In the genomic region with DNA sequence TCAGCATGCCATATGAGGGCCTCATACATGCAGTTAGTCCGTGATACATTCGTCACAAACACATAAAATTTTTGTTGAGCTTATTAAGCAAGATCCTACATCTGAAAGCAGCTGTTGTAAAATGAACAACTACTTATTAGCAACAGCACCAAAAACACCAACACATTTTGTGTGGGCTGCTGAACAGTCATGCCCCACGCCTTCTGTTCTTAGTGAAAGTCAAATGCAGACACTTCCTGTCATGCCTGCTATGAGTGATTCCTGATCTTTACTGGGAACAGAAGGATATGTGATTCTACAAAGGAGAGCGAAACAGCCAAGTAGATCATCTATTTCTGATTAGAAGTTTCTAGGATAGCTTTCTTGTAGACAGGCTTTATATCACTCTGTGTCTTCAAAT, we compare ENCODE assay signal across 25 cellular contexts. TPM values are rescaled to one million over a fixed set of nuclear protein-coding genes. Genes with fewer than 3 reads are reported as not detected.
A peak's percentile ranks its signal among the peaks of the same experiment; 100 is the strongest.
DNase-seq lines count a peak whose midpoint lies in the region; ATAC-seq, FAIRE-seq and TF ChIP-seq lines count a peak whose summit lies in the region.
"Had no signal": no experiment of that assay in that cellular context is flagged by ENCODE, and none has a peak within 500 bp of the region (broad histone marks: within the 10 kb centered on the region; RNA-seq: fewer than 3 reads in every experiment).

No MANE protein-coding gene starts in this region.

- H3K9me3 ChIP-seq in endothelial cell of umbilical vein (replicated peaks; ENCODE audit: control insufficient read depth, insufficient read depth, low read length), result no peaks in the 10 kb centered on the region
- no peaks in the 10 kb centered on the region for H3K9me3 ChIP-seq in trophoblast cell (ENCODE audit: insufficient read depth, low read depth, low read length)
- H3K9me3 ChIP-seq in right atrium auricular region, result no peaks in the 10 kb centered on the region

- FAIRE-seq in endothelial cell of umbilical vein (lab: Jason Lieb, UNC), result peak; percentile 4
- FAIRE-seq: GM12891, GM19239, H54, HepG2, RCC 7860 had no signal

- no peak for TF ChIP-seq POLR2A in endothelial cell of umbilical vein (IDR thresholded peaks at IDR 0.05; ENCODE audit: low read depth, low read length)

- no peak overlapping the region for H2BK120ac ChIP-seq in trophoblast cell (ENCODE audit: insufficient read depth, low read length, poor library complexity)

- H3K4me1 ChIP-seq in endothelial cell of umbilical vein (ENCODE audit: control insufficient read depth, extremely low read depth, insufficient read depth, low read length) (peaks cover 8% of the 10 kb centered on the region), trophoblast cell (ENCODE audit: control insufficient read depth in 1 of 2, insufficient read depth in 2 of 2, low read length in 2 of 2) (peaks cover 0 to 2% of the 10 kb centered on the region in 2 experiments), right atrium auricular region (no peaks in the 10 kb centered on the region)

- no peak overlapping the region for H3K4me3 ChIP-seq in endothelial cell of umbilical vein (replicated peaks in 1 of 3; ENCODE audit: insufficient read depth in 1 of 3, low read depth in 1 of 3, low read length in 3 of 3)
- H3K4me3 ChIP-seq in trophoblast cell (ENCODE audit: low read depth, low read length), result no peak overlapping the region
- H3K4me3 ChIP-seq in right atrium auricular region, result no peak overlapping the region

- H3K23ac ChIP-seq in trophoblast cell (ENCODE audit: low read length), result no peak overlapping the region

- H4K91ac ChIP-seq in trophoblast cell (ENCODE audit: low read depth, low read length), result no peak overlapping the region

- H3K18ac ChIP-seq in trophoblast cell (ENCODE audit: low read length), result no peak overlapping the region

- CTCF ChIA-PET in endothelial cell of umbilical vein (lab: Charles Lee), result interaction anchor here (0.5 kb wide), 1 partner anchor 504 kb away, joined by 3 read pairs; no protein-coding TSS in a partner anchor

- no CpG with 5 or more reads among the region's 4 CpGs for WGBS in trophoblast cell (ENCODE audit: extremely low coverage, insufficient coverage, insufficient read length)

- H3K9me1 ChIP-seq in endothelial cell of umbilical vein (replicated peaks; ENCODE audit: control insufficient read depth, extremely low read depth, insufficient read depth, low read length), result no peaks in the 10 kb centered on the region

- H2BK5ac ChIP-seq in trophoblast cell (ENCODE audit: low read depth, low read length, poor library complexity), result no peak overlapping the region

- TF ChIP-seq CTCF in endothelial cell of umbilical vein (IDR thresholded peaks at IDR 0.05; ENCODE audit: extremely low read depth in 1 of 2, insufficient read depth in 1 of 2, low read depth in 1 of 2, low read length in 2 of 2), result no peak
- TF ChIP-seq CTCF in right atrium auricular region (IDR thresholded peaks at IDR 0.05), result no peak

- no peak overlapping the region for H3K14ac ChIP-seq in trophoblast cell (ENCODE audit: low read length)

- H2AFZ ChIP-seq in endothelial cell of umbilical vein (ENCODE audit: low read depth, low read length) (no peak overlapping the region), trophoblast cell (ENCODE audit: insufficient read depth, low read length, poor library complexity) (no peak overlapping the region)

- POLR2A ChIA-PET in endothelial cell of umbilical vein (lab: Charles Lee), result no interaction called here

- no peak overlapping the region for H2AK5ac ChIP-seq in trophoblast cell (ENCODE audit: low read length)

- no peak overlapping the region for H3K4ac ChIP-seq in trophoblast cell (ENCODE audit: low read depth, low read length)

- H3K36me3 ChIP-seq in endothelial cell of umbilical vein (ENCODE audit: control insufficient read depth in 2 of 2, extremely low read depth in 1 of 2, insufficient read depth in 2 of 2, low read length in 2 of 2) (no peaks in the 10 kb centered on the region), trophoblast cell (ENCODE audit: control insufficient read depth in 1 of 2, insufficient read depth in 2 of 2, low read length in 2 of 2) (no peaks in the 10 kb centered on the region), right atrium auricular region (no peaks in the 10 kb centered on the region)

- no peaks in the 10 kb centered on the region for H3K79me2 ChIP-seq in endothelial cell of umbilical vein (ENCODE audit: control insufficient read depth, insufficient read depth, low read length)
- peaks cover 5% of the 10 kb centered on the region for H3K79me2 ChIP-seq in trophoblast cell (ENCODE audit: control insufficient read depth, insufficient read depth, low read length, poor library complexity)

- peak; percentile 7 for DNase-seq in RPMI7951 (ENCODE audit: low read depth)
- no peak for DNase-seq in endothelial cell of umbilical vein (ENCODE audit: low read depth, low spot score)
- no peak for DNase-seq in trophoblast cell
- DNase-seq in SK-N-DZ (ENCODE audit: low spot score), result no peak
- no peak for DNase-seq in right atrium auricular region (ENCODE audit: low spot score)
- DNase-seq: Calu3; CD8-positive, alpha-beta memory T cell; DMS79 treated with DMSO at 0.1 percent for 48 hours; GF-D8; Kasumi-1; MV-4-11; NCI-H1105; NCI-H146; NCI-H2029; NCI-H446; NCI-H524 treated with DMSO at 0.1 percent for 48 hours; NCI-H774 had no signal

- no peak overlapping the region for H3K9ac ChIP-seq in endothelial cell of umbilical vein (replicated peaks; ENCODE audit: extremely low read depth, insufficient read depth, low read length)
- H3K9ac ChIP-seq in trophoblast cell (ENCODE audit: low read length), result no peak overlapping the region

- H4K12ac ChIP-seq in trophoblast cell (ENCODE audit: low read depth, low read length), result no peak overlapping the region

- no peaks in the 10 kb centered on the region for H4K20me1 ChIP-seq in endothelial cell of umbilical vein (replicated peaks; ENCODE audit: control insufficient read depth, extremely low read depth, insufficient read depth, low read length)

- H3K27me3 ChIP-seq in endothelial cell of umbilical vein (ENCODE audit: control insufficient read depth in 2 of 2, insufficient read depth in 2 of 2, low read length in 2 of 2) (peaks cover 2 to 8% of the 10 kb centered on the region in 2 experiments), trophoblast cell (ENCODE audit: insufficient read depth, low read length) (no peaks in the 10 kb centered on the region), right atrium auricular region (no peaks in the 10 kb centered on the region)

- intact Hi-C loops in endothelial cell of umbilical vein (cut with micrococcal nuclease), result no loop called here

- H3K27ac ChIP-seq in endothelial cell of umbilical vein (ENCODE audit: insufficient read depth, low read depth, low read length) (no peak overlapping the region), trophoblast cell (ENCODE audit: low read depth, low read length) (no peak overlapping the region), right atrium auricular region (no peak overlapping the region)
- H3K27ac ChIP-seq: C4-2B had no signal

- H2BK12ac ChIP-seq in trophoblast cell (ENCODE audit: low read length), result peak overlapping the region; percentile 50

- dilution Hi-C loops in endothelial cell of umbilical vein (cut with MboI; ENCODE audit: extremely low pct_ligation_motif_present, low sequenced_read_pairs), result no loop called here

- H3K4me2 ChIP-seq in endothelial cell of umbilical vein (ENCODE audit: insufficient read depth, low read length) (no peak overlapping the region), trophoblast cell (ENCODE audit: low read length) (no peak overlapping the region)

- ATAC-seq in HG02610 (IDR thresholded peaks at IDR 0.05; ENCODE audit: unreplicated experiment), result no peak
- ATAC-seq in HG02642 (IDR thresholded peaks at IDR 0.05; ENCODE audit: poor library complexity, unreplicated experiment), result no peak
- ATAC-seq: HepG2 had no signal

- BruUV-seq in endothelial cell of umbilical vein (replicated peaks; lab: Mats Ljungman, UMichigan), result no TSS peak

- no peak overlapping the region for H4K8ac ChIP-seq in trophoblast cell (ENCODE audit: low read depth, low read length)

- peaks cover 6% of the 10 kb centered on the region for H3K79me1 ChIP-seq in trophoblast cell (ENCODE audit: low read length)

TF ChIP-seq in endothelial cell of umbilical vein, 7 proteins besides CTCF, POLR2A, EP300 and RAD21 (continues in another document):
- TF ChIP-seq, protein P1, sequence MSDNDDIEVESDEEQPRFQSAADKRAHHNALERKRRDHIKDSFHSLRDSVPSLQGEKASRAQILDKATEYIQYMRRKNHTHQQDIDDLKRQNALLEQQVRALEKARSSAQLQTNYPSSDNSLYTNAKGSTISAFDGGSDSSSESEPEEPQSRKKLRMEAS (IDR thresholded peaks at IDR 0.05; ENCODE audit: insufficient read depth, insufficient read length), result no peak
- TF ChIP-seq EZH2 (IDR thresholded peaks at IDR 0.05; ENCODE audit: borderline replicate concordance, low read depth, low read length, severe bottlenecking), result no peak

RNA-seq across cellular contexts. Expression of gene B3GLCT, which starts 4.2 kb away (rescaled TPM):
- total RNA-seq in RPMI7951 (2014; rRNA removed; shearing (Covaris generic)), result 18.3 and 18.8 TPM in 2 replicates
- total RNA-seq in endothelial cell of umbilical vein, result 13.9 and 14.6 TPM in 2 replicates
- polyA plus RNA-seq in endothelial cell of umbilical vein, result 4.5 and 5.2 TPM in 2 replicates
- polyA plus RNA-seq in endothelial cell of umbilical vein (2011; cell fraction: cytosol; rRNA removed), result 5.3 and 5.4 TPM in 2 replicates
- 5.7 and 6.1 TPM in 2 replicates for polyA plus RNA-seq in endothelial cell of umbilical vein (2011; cell fraction: nucleus; rRNA removed)
- 8.0 and 9.7 TPM in 2 replicates for polyA plus RNA-seq in endothelial cell of umbilical vein (2012)
- polyA minus RNA-seq in endothelial cell of umbilical vein, result 10.3 and 14.4 TPM in 2 replicates
- 3.3 TPM for polyA minus RNA-seq in endothelial cell of umbilical vein (2011; cell fraction: cytosol; rRNA and poly(A)+ RNA removed)
- polyA minus RNA-seq in endothelial cell of umbilical vein (2011; cell fraction: nucleus; rRNA and poly(A)+ RNA removed), result 5.8 TPM in 2 replicates
- 6.2 and 6.3 TPM in 2 replicates for polyA plus RNA-seq in trophoblast cell (2013)
- 13.8 and 15.3 TPM in 2 replicates for polyA plus RNA-seq in SK-N-DZ (2014; cell fraction: cytosol; rRNA removed)
- polyA plus RNA-seq in SK-N-DZ (2014; cell fraction: nucleus; rRNA removed), result 9.0 and 11.3 TPM in 2 replicates
- 10 to 100 TPM; 18.2 to 40.2 TPM for total RNA-seq in right atrium auricular region

RNA-seq across cellular contexts. Expression of gene HSPH1, which starts 33.9 kb away (rescaled TPM):
- total RNA-seq in RPMI7951 (2014; rRNA removed; shearing (Covaris generic)), result 57.5 and 79.7 TPM in 2 replicates
- total RNA-seq in endothelial cell of umbilical vein, result 98.1 and 124 TPM in 2 replicates
- 10.9 and 15.8 TPM in 2 replicates for polyA plus RNA-seq in endothelial cell of umbilical vein
- polyA plus RNA-seq in endothelial cell of umbilical vein (2011; cell fraction: cytosol; rRNA removed), result 32.8 and 33.1 TPM in 2 replicates
- 48.3 and 64.0 TPM in 2 replicates for polyA plus RNA-seq in endothelial cell of umbilical vein (2011; cell fraction: nucleus; rRNA removed)
- 112 and 183 TPM in 2 replicates for polyA plus RNA-seq in endothelial cell of umbilical vein (2012)
- polyA minus RNA-seq in endothelial cell of umbilical vein, result 15.7 and 18.2 TPM in 2 replicates
- 33.0 TPM for polyA minus RNA-seq in endothelial cell of umbilical vein (2011; cell fraction: cytosol; rRNA and poly(A)+ RNA removed)
- polyA minus RNA-seq in endothelial cell of umbilical vein (2011; cell fraction: nucleus; rRNA and poly(A)+ RNA removed), result 21.7 and 29.5 TPM in 2 replicates
- polyA plus RNA-seq in trophoblast cell (2013), result 82.9 and 87.6 TPM in 2 replicates
- polyA plus RNA-seq in SK-N-DZ (2014; cell fraction: cytosol; rRNA removed), result 97.4 and 97.5 TPM in 2 replicates
- polyA plus RNA-seq in SK-N-DZ (2014; cell fraction: nucleus; rRNA removed), result 137 and 171 TPM in 2 replicates
- total RNA-seq in right atrium auricular region, result 10 to 100 TPM; 30.7 to 31.7 TPM
